Comparison of ENCODE assay signal across 8 cellular contexts in the genomic region with DNA sequence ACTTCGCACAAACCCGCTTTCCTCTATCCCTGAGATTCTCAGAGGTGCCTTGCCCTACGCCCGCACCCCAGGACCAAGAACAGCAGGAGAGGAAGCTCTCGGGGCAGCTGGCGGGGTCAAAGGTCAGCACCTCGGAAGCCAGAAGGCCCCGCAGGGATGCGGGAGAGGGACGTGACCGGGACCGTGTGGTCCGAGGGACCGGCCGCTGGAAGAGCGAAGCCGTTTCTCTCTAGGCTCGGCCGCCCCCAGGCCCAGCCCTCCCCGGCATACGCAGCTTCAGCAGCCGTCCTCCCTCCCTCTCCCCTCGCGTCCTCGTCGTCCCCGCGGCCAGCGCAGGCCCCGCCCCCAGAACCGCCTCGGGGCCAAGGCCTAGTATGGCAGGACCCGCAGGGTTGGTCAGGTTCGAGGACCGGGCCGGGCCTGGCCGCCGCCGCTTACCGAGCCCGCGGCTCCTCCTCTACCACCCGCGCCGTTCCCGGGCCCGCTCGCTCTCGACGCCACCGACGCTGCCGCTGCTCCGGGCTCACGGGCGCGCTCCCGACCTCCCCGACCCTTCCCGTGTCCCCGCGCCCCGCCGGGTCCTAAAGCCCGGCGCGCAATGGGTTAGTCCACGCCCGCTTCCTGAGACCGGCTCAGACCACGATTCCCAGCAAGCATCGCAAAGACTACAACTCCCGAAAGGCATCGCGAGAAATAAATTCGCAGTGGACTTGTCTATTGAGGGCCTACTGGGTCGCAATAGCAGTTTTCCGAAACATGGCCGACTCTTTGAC. TPM values are rescaled to one million over a fixed set of nuclear protein-coding genes. Genes with fewer than 3 reads are reported as not detected.
DNase-seq lines count a peak whose midpoint lies in the region; ATAC-seq and TF ChIP-seq lines count a peak whose summit lies in the region.

A gene with protein sequence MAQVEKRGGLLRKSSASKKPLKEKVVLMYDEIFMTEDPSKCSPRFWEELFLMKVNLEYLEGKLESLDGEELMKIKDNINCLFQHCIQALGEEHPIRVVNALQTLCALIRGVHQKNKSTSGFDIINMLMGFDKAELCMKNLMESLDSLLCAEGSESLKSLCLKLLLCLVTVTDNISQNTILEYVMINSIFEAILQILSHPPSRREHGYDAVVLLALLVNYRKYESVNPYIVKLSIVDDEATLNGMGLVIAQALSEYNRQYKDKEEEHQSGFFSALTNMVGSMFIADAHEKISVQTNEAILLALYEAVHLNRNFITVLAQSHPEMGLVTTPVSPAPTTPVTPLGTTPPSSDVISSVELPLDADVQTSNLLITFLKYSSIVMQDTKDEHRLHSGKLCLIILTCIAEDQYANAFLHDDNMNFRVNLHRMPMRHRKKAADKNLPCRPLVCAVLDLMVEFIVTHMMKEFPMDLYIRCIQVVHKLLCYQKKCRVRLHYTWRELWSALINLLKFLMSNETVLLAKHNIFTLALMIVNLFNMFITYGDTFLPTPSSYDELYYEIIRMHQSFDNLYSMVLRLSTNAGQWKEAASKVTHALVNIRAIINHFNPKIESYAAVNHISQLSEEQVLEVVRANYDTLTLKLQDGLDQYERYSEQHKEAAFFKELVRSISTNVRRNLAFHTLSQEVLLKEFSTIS (minus strand): TSS at position 527 of the 773 bp plus-strand sequence. CDS start 16,059 bp downstream, outside the sequence.

- DNase-seq in D341Med (ENCODE audit: low spot score) (peak; percentile 92), HuH-7 (ENCODE audit: low spot score) (peak; percentile 93), OCI-M1 (lab: John Stamatoyannopoulos, UW) (peak; percentile 99), activated T-cell treated with anti-CD3 and anti-CD28 coated beads for 24 hours (ENCODE audit: low read depth) (peak; percentile 86), epithelial cell of prostate (ENCODE audit: low read depth, low spot score) (peak; percentile 60), mucosa of descending colon (peak; percentile 93 to 95 (median 94))
- DNase-seq in stimulated activated CD8-positive, alpha-beta memory T cell treated with anti-CD3 and anti-CD28 coated beads, Interleukin-4, amount 100 ng/mL, for 24 hours (ENCODE audit: low read depth), result peak; percentile 81

- intact Hi-C loops in mucosa of descending colon (cut with DNase I, micrococcal nuclease), result no loop called here

- peak within 1 kb of the TSS; percentile 80 for H3K4me3 ChIP-seq in mucosa of descending colon

- peak within 1 kb of the TSS; percentile 72 for H3K27ac ChIP-seq in epithelial cell of prostate

- no peaks in the 10 kb centered on the region for H3K9me3 ChIP-seq in mucosa of descending colon

- ATAC-seq in GM21447 (IDR thresholded peaks at IDR 0.05; ENCODE audit: unreplicated experiment), result peak; percentile 93
- ATAC-seq in mucosa of descending colon, result peak; percentile 98

- no peak for TF ChIP-seq CTCF in mucosa of descending colon (IDR thresholded peaks at IDR 0.05)

- H3K4me1 ChIP-seq in mucosa of descending colon (ENCODE audit: low read depth), result peaks cover 17% of the 10 kb centered on the region

- H3K36me3 ChIP-seq in mucosa of descending colon (ENCODE audit: low read depth), result no peaks in the 10 kb centered on the region

RNA-seq across cellular contexts. Expression of the gene that starts here (rescaled TPM):
- total RNA-seq in mucosa of descending colon, result 10 to 100 TPM; 25.8 to 45.6 (median 28.1) TPM

Comparison
In these comparisons a context has a peak if more than half of its experiments do, and no peak if none do; other contexts are left out.
1. Peak in every context shown above with its lines: DNase-seq, ATAC-seq, H3K4me3 ChIP-seq and H3K27ac ChIP-seq.